ENCODE assay signal across 8 cellular contexts in genomic region chr6:95091823-95092436, GRCh38.
DNase-seq lines count a peak whose midpoint lies in the region; ATAC-seq, FAIRE-seq and TF ChIP-seq lines count a peak whose summit lies in the region.

No MANE protein-coding gene starts in this region.

- TF ChIP-seq POLR2A in A549 (IDR thresholded peaks at IDR 0.05; ENCODE audit: low read length) (no peak), testis (IDR thresholded peaks at IDR 0.05) (no peak)

- TF ChIP-seq RAD21 in A549 (conservative IDR thresholded peaks at IDR 0.05 in 1 of 2, IDR thresholded peaks at IDR 0.05 in 1 of 2) = peak; percentile 58 to 65

- H3K27ac Mint-ChIP-seq in immature natural killer cell = no peak overlapping the region

- H3K4me2 ChIP-seq in A549 = no peak overlapping the region
- no peak overlapping the region for H3K4me2 ChIP-seq in SU-DHL-6 (ENCODE audit: low read depth, low read length, poor library complexity, severe bottlenecking)

- peak; percentile 71 to 79; a peak in 4 of 6 replicates for ATAC-seq in A549
- ATAC-seq in GM18499 (IDR thresholded peaks at IDR 0.05; ENCODE audit: insufficient read depth, unreplicated experiment) = peak; percentile 95
- peak; percentile 90 for ATAC-seq in HG02884 (IDR thresholded peaks at IDR 0.05; ENCODE audit: unreplicated experiment)
- peak; percentile 38 to 44 for ATAC-seq in left cardiac atrium

- no peaks in the 10 kb centered on the region for H3F3A ChIP-seq in SU-DHL-6 (ENCODE audit: insufficient read depth)

- POLR2A ChIA-PET in A549 (lab: Yijun Ruan, JAX) = no interaction called here

- no peaks in the 10 kb centered on the region for H3K79me2 ChIP-seq in SU-DHL-6 (ENCODE audit: insufficient read depth, low read length)

- no peaks in the 10 kb centered on the region for H3K27me3 Mint-ChIP-seq in immature natural killer cell (ENCODE audit: low read depth in 3 of 3)

- no peaks in the 10 kb centered on the region for H3K9me3 ChIP-seq in A549
- H3K9me3 ChIP-seq in SU-DHL-6 (ENCODE audit: insufficient read depth, low read length) = no peaks in the 10 kb centered on the region
- H3K9me3 ChIP-seq in testis = no peaks in the 10 kb centered on the region

- H3K9me2 ChIP-seq in SU-DHL-6 (replicated peaks; ENCODE audit: insufficient read depth, low read length) = no peaks in the 10 kb centered on the region

- H3K4me3 ChIP-seq in A549 (no peak overlapping the region), SU-DHL-6 (ENCODE audit: insufficient read depth, low read length, poor library complexity, severe bottlenecking) (no peak overlapping the region), testis (no peak overlapping the region)

- TF ChIP-seq EP300 in A549 (IDR thresholded peaks at IDR 0.05) = no peak

- H3K4me1 Mint-ChIP-seq in immature natural killer cell = no peaks in the 10 kb centered on the region

- no peak for FAIRE-seq in A549 (lab: Jason Lieb, UNC)

- DNase-seq in A549 (ENCODE audit: low read depth in 1 of 2, low spot score in 1 of 2) (peak in 1 of 2 experiments; percentile 54), NCI-H1436 (lab: John Stamatoyannopoulos, UW) (peak; percentile 74), left cardiac atrium (no peak), testis (no peak), immature natural killer cell (no peak)

- no peak overlapping the region for H3K27ac ChIP-seq in A549
- no peak overlapping the region for H3K27ac ChIP-seq in SU-DHL-6 (ENCODE audit: low read depth, low read length)
- no peak overlapping the region for H3K27ac ChIP-seq in testis

- 54% methylated on average over 5 of the region's 5 CpGs for WGBS in A549 (ENCODE audit: missing lambda C conversion rate)
- WGBS in testis, 2 donors = 51 to 57% methylated on average over 5 of the region's 5 CpGs

- H3K36me3 ChIP-seq in SU-DHL-6 (ENCODE audit: low read length) (no peaks in the 10 kb centered on the region), testis (ENCODE audit: low read depth, missing control alignments) (no peaks in the 10 kb centered on the region)

- no peak overlapping the region for H3K4me3 Mint-ChIP-seq in immature natural killer cell

- H3K27me3 ChIP-seq in SU-DHL-6 (ENCODE audit: low read length) (no peaks in the 10 kb centered on the region), testis (no peaks in the 10 kb centered on the region)

- CTCF ChIA-PET in A549 (lab: Yijun Ruan, JAX) = interaction anchor here (0.6 to 1.2 kb wide), 4 partner anchors 13 to 457 kb away, joined by 3 to 4 read pairs (median 4); no protein-coding TSS in a partner anchor

- H3K36me3 Mint-ChIP-seq in immature natural killer cell = no peaks in the 10 kb centered on the region

- intact Hi-C loops in left cardiac atrium (cut with DNase I) = no loop called here
- intact Hi-C loops in testis (cut with DNase I; ENCODE audit: low total_unique reads) = no loop called here

- no peaks in the 10 kb centered on the region for H4K20me1 ChIP-seq in SU-DHL-6 (ENCODE audit: low read depth, low read length)

- TF ChIP-seq CTCF in A549 (IDR thresholded peaks at IDR 0.05) (peak; percentile 46), SU-DHL-6 (IDR thresholded peaks at IDR 0.05; ENCODE audit: insufficient read depth, low read length, poor library complexity, severe bottlenecking) (peak; percentile 39), testis (IDR thresholded peaks at IDR 0.05) (peak in 2 of 3 experiments; percentile 25 to 47)

- H2AFZ ChIP-seq in SU-DHL-6 (ENCODE audit: low read depth, low read length, severe bottlenecking) = no peak overlapping the region

- H3K9ac ChIP-seq in SU-DHL-6 (ENCODE audit: low read length) = no peak overlapping the region

- peaks cover 0 to 2% (median 0%) of the 10 kb centered on the region in 6 donors for H3K9me3 Mint-ChIP-seq in immature natural killer cell

- H3K4me1 ChIP-seq in A549 = no peaks in the 10 kb centered on the region
- no peaks in the 10 kb centered on the region for H3K4me1 ChIP-seq in testis

TF ChIP-seq in A549, 52 proteins besides CTCF, POLR2A, EP300 and RAD21:
- TF ChIP-seq SMC3 (IDR thresholded peaks at IDR 0.05) (peak; percentile 39; the same call in 1 of the 3 replicates), KDM1A (IDR thresholded peaks at IDR 0.05; ENCODE audit: low read depth) (no peak)

Comparison
In these comparisons a context has a peak if more than half of its experiments do, and no peak if none do; other contexts are left out.
1. ATAC-seq: peak in every context shown above with its lines; median percentile 95 in GM18499; 90 in HG02884; 75 in A549; 41 in left cardiac atrium.